In the genomic region with DNA sequence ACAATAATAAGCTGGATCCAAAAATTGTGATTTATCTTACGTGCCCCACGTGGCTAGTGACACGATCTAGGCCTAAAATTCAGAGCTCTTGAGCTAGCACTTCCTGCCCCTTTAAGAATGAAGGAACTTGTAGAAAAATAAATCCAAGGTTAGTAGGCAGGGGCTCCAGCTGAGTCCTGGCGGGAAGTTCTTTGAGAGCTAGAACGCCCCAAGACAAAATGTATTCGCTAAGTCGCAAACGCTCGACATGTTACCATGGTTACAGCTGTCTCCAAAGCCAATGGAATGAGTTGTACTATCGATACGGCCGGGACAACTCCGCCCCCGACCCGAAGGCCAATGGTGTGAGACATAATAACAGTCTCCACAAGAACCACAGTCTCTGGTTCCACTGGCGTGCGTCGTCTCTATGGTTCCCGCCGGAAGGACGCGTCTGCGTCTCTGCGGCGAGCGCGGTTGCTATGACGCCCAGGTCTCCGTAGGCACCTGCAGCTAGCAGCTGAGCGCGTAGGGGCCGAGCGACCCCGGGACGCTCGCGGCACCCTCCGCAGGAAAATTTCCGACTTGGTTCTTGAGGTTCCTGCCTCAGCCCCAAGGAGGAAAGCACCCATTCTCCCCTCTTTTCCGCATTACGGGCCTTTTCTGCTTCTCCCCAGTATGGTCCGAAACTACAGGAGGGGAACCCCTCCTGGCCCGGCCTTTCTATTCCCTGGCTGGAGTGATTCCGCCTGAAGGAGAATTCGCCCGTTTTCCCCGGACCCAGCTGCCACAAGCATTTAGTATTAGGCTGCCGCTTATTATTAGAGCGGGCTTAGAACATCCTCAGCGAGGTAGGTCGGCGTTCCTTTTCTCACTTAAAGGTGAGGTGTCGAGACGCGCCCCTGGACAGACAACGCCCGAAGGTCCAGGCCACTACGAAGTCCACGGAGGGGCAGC, we compare ENCODE assay signal across 8 cellular contexts. TPM values are rescaled to one million over a fixed set of nuclear protein-coding genes. Genes with fewer than 3 reads are reported as not detected.
DNase-seq lines count a peak whose midpoint lies in the region; ATAC-seq, FAIRE-seq and TF ChIP-seq lines count a peak whose summit lies in the region.

A gene (plus strand): TSS at position 459 of the 936 bp plus-strand sequence. CDS start 17,266 bp downstream, outside the sequence.

- peak within 1 kb of the TSS; percentile 9 to 72 (median 29) for H3K27ac ChIP-seq in adrenal gland
- peak within 1 kb of the TSS in 4 of 12 donors; percentile 1 to 6 (median 2) for H3K27ac ChIP-seq in heart left ventricle
- H3K27ac ChIP-seq in trophoblast cell (ENCODE audit: low read depth, low read length), result no peak within 1 kb of the TSS
- H3K27ac ChIP-seq in tibial nerve, result peak within 1 kb of the TSS in 3 of 4 donors; percentile 35 to 59 (median 43)

- H3K4me1 ChIP-seq in adrenal gland (replicated peaks in 1 of 2) (peaks cover 6 to 33% of the 10 kb centered on the region in 2 donors), heart left ventricle (peaks cover 0 to 24% (median 12%) of the 10 kb centered on the region in 12 donors), trophoblast cell (ENCODE audit: control insufficient read depth in 1 of 2, insufficient read depth in 2 of 2, low read length in 2 of 2) (peaks cover 0 to 2% of the 10 kb centered on the region in 2 experiments), tibial nerve (peaks cover 0 to 22% (median 9%) of the 10 kb centered on the region in 4 donors)

- H2AK5ac ChIP-seq in trophoblast cell (ENCODE audit: low read length), result no peak within 1 kb of the TSS

- no peaks in the 10 kb centered on the region for H3K27me3 ChIP-seq in adrenal gland
- H3K27me3 ChIP-seq in heart left ventricle, result no peaks in the 10 kb centered on the region
- no peaks in the 10 kb centered on the region for H3K27me3 ChIP-seq in trophoblast cell (ENCODE audit: insufficient read depth, low read length)
- no peaks in the 10 kb centered on the region for H3K27me3 ChIP-seq in tibial nerve

- H4K8ac ChIP-seq in trophoblast cell (ENCODE audit: low read depth, low read length), result no peak within 1 kb of the TSS

- H3K4me3 ChIP-seq in adrenal gland (peak within 1 kb of the TSS in 3 of 4 donors; percentile 26 to 56 (median 47)), heart left ventricle (peak within 1 kb of the TSS; percentile 41 to 79 (median 64)), trophoblast cell (ENCODE audit: low read depth, low read length) (peak within 1 kb of the TSS; percentile 80), tibial nerve (peak within 1 kb of the TSS; percentile 60 to 76 (median 74))

- no peak for TF ChIP-seq EP300 in tibial nerve (IDR thresholded peaks at IDR 0.05)

- H2BK12ac ChIP-seq in trophoblast cell (ENCODE audit: low read length), result no peak within 1 kb of the TSS

- H2BK5ac ChIP-seq in trophoblast cell (ENCODE audit: low read depth, low read length, poor library complexity), result no peak within 1 kb of the TSS

- no peak for TF ChIP-seq CTCF in adrenal gland (IDR thresholded peaks at IDR 0.05)
- no peak for TF ChIP-seq CTCF in heart left ventricle (IDR thresholded peaks at IDR 0.05)
- TF ChIP-seq CTCF in tibial nerve (IDR thresholded peaks at IDR 0.05), result peak in 1 of 5 experiments; percentile 20

- no peaks in the 10 kb centered on the region for H3K79me2 ChIP-seq in trophoblast cell (ENCODE audit: control insufficient read depth, insufficient read depth, low read length, poor library complexity)

- TF ChIP-seq POLR2A in GM12891 (IDR thresholded peaks at IDR 0.05; ENCODE audit: low read depth, low read length), result peak; percentile 43; the same call in 1 of the 2 replicates
- TF ChIP-seq POLR2A in adrenal gland (IDR thresholded peaks at IDR 0.05), result no peak
- no peak for TF ChIP-seq POLR2A in heart left ventricle (IDR thresholded peaks at IDR 0.05)
- peak in 1 of 2 donors; percentile 16 for TF ChIP-seq POLR2A in tibial nerve (IDR thresholded peaks at IDR 0.05)

- H2BK120ac ChIP-seq in trophoblast cell (ENCODE audit: insufficient read depth, low read length, poor library complexity), result no peak within 1 kb of the TSS

- H3K9ac ChIP-seq in trophoblast cell (ENCODE audit: low read length), result no peak within 1 kb of the TSS

- no peak within 1 kb of the TSS for H3K14ac ChIP-seq in trophoblast cell (ENCODE audit: low read length)

- peak within 1 kb of the TSS; percentile 69 for H2AFZ ChIP-seq in trophoblast cell (ENCODE audit: insufficient read depth, low read length, poor library complexity)

- DNase-seq in GM12891 (ENCODE audit: insufficient read length, low spot score) (peak; percentile 78), NCI-H1436 (lab: John Stamatoyannopoulos, UW) (peak; percentile 98), T follicular helper cell (ENCODE audit: low read depth) (peak; percentile 97), adrenal gland (peak; percentile 96 to 100 (median 99)), heart left ventricle (peak; percentile 94 to 96 (median 95)), trophoblast cell (peak; percentile 98 to 100), tibial nerve (ENCODE audit: low spot score in 2 of 2) (peak; percentile 94)

- no peaks in the 10 kb centered on the region for H3K79me1 ChIP-seq in trophoblast cell (ENCODE audit: low read length)

- H4K91ac ChIP-seq in trophoblast cell (ENCODE audit: low read depth, low read length), result no peak within 1 kb of the TSS

- no peak within 1 kb of the TSS for H3K18ac ChIP-seq in trophoblast cell (ENCODE audit: low read length)

- peaks cover 0 to 5% of the 10 kb centered on the region in 2 donors for H3K36me3 ChIP-seq in adrenal gland (replicated peaks in 1 of 2)
- peaks cover 0 to 35% (median 32%) of the 10 kb centered on the region in 9 donors for H3K36me3 ChIP-seq in heart left ventricle
- H3K36me3 ChIP-seq in trophoblast cell (ENCODE audit: control insufficient read depth in 1 of 2, insufficient read depth in 2 of 2, low read length in 2 of 2), result peaks cover 0 to 6% of the 10 kb centered on the region in 2 experiments
- H3K36me3 ChIP-seq in tibial nerve, result peaks cover 0 to 31% (median 0%) of the 10 kb centered on the region in 3 donors

- H3K23ac ChIP-seq in trophoblast cell (ENCODE audit: low read length), result no peak within 1 kb of the TSS

- H4K12ac ChIP-seq in trophoblast cell (ENCODE audit: low read depth, low read length), result no peak within 1 kb of the TSS

- intact Hi-C loops in adrenal gland (cut with DNase I) (loop anchor here in 1 of 2 donors (10.0 kb wide), 2 partner anchors 118 to 288 kb away; no protein-coding TSS in a partner anchor), heart left ventricle (cut with DNase I) (loop anchor here in 3 of 10 donors (5.0 to 10.0 kb wide), 3 partner anchors 118 to 192 kb away; a partner anchor contains a TSS)

- ATAC-seq in HG02840 (IDR thresholded peaks at IDR 0.05; ENCODE audit: low FRiP score, unreplicated experiment) (peak; percentile 97), heart left ventricle (peak; percentile 100)

- FAIRE-seq in GM12891 (lab: Jason Lieb, UNC), result peak; percentile 99

- peak within 1 kb of the TSS; percentile 96 for H3K4me2 ChIP-seq in trophoblast cell (ENCODE audit: low read length)

- no peak within 1 kb of the TSS for H3K4ac ChIP-seq in trophoblast cell (ENCODE audit: low read depth, low read length)

- 0 to 1% (median 1%) methylated on average over 31 to 59 of the region's 59 CpGs for WGBS in adrenal gland, 4 donors
- WGBS in heart left ventricle, 4 donors, result 1% methylated on average over 54 to 59 of the region's 59 CpGs
- no CpG with 5 or more reads among the region's 59 CpGs for WGBS in trophoblast cell (ENCODE audit: extremely low coverage, insufficient coverage, insufficient read length)
- 0 to 2% methylated on average over 48 to 55 of the region's 59 CpGs for WGBS in tibial nerve, 2 donors

- no peaks in the 10 kb centered on the region for H3K9me3 ChIP-seq in adrenal gland (replicated peaks in 1 of 3)
- H3K9me3 ChIP-seq in heart left ventricle, result no peaks in the 10 kb centered on the region
- no peaks in the 10 kb centered on the region for H3K9me3 ChIP-seq in trophoblast cell (ENCODE audit: insufficient read depth, low read depth, low read length)
- H3K9me3 ChIP-seq in tibial nerve, result no peaks in the 10 kb centered on the region

TF ChIP-seq in GM12891, 5 proteins besides CTCF, POLR2A, EP300 and RAD21:
- TF ChIP-seq POU2F2 (IDR thresholded peaks at IDR 0.05; ENCODE audit: low read depth, low read length), result 0 out of 2 replicates have a peak, but pooled peaks have one; percentile 32
- TF ChIP-seq SPI1 (IDR thresholded peaks at IDR 0.05; ENCODE audit: low read depth, low read length), result no peak

RNA-seq across cellular contexts. Expression of the gene that starts here (rescaled TPM):
- polyA plus RNA-seq in GM12891 (2012; ENCODE audit: low read depth, missing spikeins), result 0.36 TPM
- 1 to 10 TPM; 1.8 to 8.3 (median 5.0) TPM for total RNA-seq in adrenal gland
- 1 to 10 TPM; 2.9 to 3.5 (median 3.4) TPM for polyA plus RNA-seq in adrenal gland
- 1 to 10 TPM in 7 of 9 donors, under 1 TPM in 2; 0.24 to 3.8 (median 2.0) TPM for total RNA-seq in heart left ventricle
- polyA plus RNA-seq in heart left ventricle, result under 1 TPM; 0.80 TPM
- 1.1 and 1.6 TPM in 2 replicates for polyA plus RNA-seq in trophoblast cell (2013)
- 10 to 100 TPM in 1 of 4 donors, 1 to 10 TPM in 3; 2.7 to 13.3 (median 7.1) TPM for total RNA-seq in tibial nerve
